Comparison of ENCODE assay signal across 9 cellular contexts in the genomic region with DNA sequence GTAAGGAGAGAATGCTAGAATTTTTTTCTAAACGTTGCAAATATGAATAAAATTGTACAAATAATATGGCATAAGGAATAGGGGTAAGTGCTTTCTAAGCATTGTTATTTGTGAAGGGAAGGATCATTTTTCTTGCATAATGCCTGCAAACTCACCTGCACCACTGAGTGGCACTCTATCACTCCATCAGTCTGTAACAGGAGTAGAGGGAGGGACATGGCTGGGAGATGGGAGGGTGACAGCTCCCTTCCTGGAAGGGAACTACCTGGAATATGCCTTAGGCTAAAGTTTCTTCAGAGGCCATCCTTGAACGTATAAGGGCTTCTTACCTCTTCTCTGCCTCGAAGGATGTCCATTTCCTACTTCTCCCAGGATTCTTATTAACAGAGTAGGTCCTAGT. TPM values are rescaled to one million over a fixed set of nuclear protein-coding genes. Genes with fewer than 3 reads are reported as not detected.
DNase-seq lines count a peak whose midpoint lies in the region; ATAC-seq and TF ChIP-seq lines count a peak whose summit lies in the region.
"Had no signal": no experiment of that assay in that cellular context is flagged by ENCODE, and none has a peak within 500 bp of the region (broad histone marks: within the 10 kb centered on the region; RNA-seq: fewer than 3 reads in every experiment).

No MANE protein-coding gene starts in this region.

- WGBS in transverse colon (ENCODE audit: low coverage in 1 of 2), 2 donors, result 30 to 58% methylated on average over 1 to 3 of the region's 3 CpGs

- intact Hi-C loops in transverse colon (cut with DNase I; ENCODE audit: low total_unique reads), result no loop called here

- POLR2A ChIA-PET in activated CD4-positive, alpha-beta memory T cell treated with anti-CD3 and anti-CD28 coated beads, Interleukin-2, amount 10 ng/mL, durations not matched to agents 7 days and 5 days (lab: Charles Lee), result no interaction called here

- H3K36me3 ChIP-seq in transverse colon, result no peaks in the 10 kb centered on the region
- no peaks in the 10 kb centered on the region for H3K36me3 ChIP-seq in effector memory CD4-positive, alpha-beta T cell (ENCODE audit: control insufficient read depth, insufficient read depth, low read length)
- H3K36me3 ChIP-seq: thoracic aorta had no signal

- H3K9me3 Mint-ChIP-seq in activated CD4-positive, alpha-beta memory T cell treated with anti-CD3 and anti-CD28 coated beads, Interleukin-2, amount 10 ng/mL, durations not matched to agents 7 days and 5 days, result no peaks in the 10 kb centered on the region

- peaks cover 25% of the 10 kb centered on the region for H3K4me1 ChIP-seq in foreskin keratinocyte
- peaks cover 0 to 33% (median 9%) of the 10 kb centered on the region in 4 donors for H3K4me1 ChIP-seq in transverse colon
- no peaks in the 10 kb centered on the region for H3K4me1 ChIP-seq in effector memory CD4-positive, alpha-beta T cell (ENCODE audit: control insufficient read depth, insufficient read depth, low read length, poor library complexity, severe bottlenecking)

- no peak for TF ChIP-seq EP300 in transverse colon (IDR thresholded peaks at IDR 0.05; ENCODE audit: low read depth)

- in situ Hi-C loops in transverse colon (cut with MboI; ENCODE audit: low pct_ligation_motif_present in 1 of 4, low pct_unique_long_range_greater_than_20kb in 1 of 4, low sequenced_read_pairs in 3 of 4), result no loop called here

- DNase-seq in NCI-H2227 (lab: John Stamatoyannopoulos, UW; ENCODE audit: unreplicated experiment) (peak; percentile 3), NCI-H2227 treated with DMSO at 0.1 percent for 48 hours (lab: John Stamatoyannopoulos, UW) (no peak), NCI-H774 (lab: John Stamatoyannopoulos, UW) (peak; percentile 56), foreskin keratinocyte (peak; percentile 40 to 71), transverse colon (peak; percentile 61)
- no peak for DNase-seq in activated CD4-positive, alpha-beta memory T cell treated with anti-CD3 and anti-CD28 coated beads, Interleukin-2, amount 10 ng/mL, durations not matched to agents 7 days and 5 days
- DNase-seq in effector memory CD4-positive, alpha-beta T cell, result no peak

- no peaks in the 10 kb centered on the region for H3K4me1 Mint-ChIP-seq in activated CD4-positive, alpha-beta memory T cell treated with anti-CD3 and anti-CD28 coated beads, Interleukin-2, amount 10 ng/mL, durations not matched to agents 7 days and 5 days

- H3K36me3 Mint-ChIP-seq in activated CD4-positive, alpha-beta memory T cell treated with anti-CD3 and anti-CD28 coated beads, Interleukin-2, amount 10 ng/mL, durations not matched to agents 7 days and 5 days (ENCODE audit: low read depth), result no peaks in the 10 kb centered on the region

- H3K4me3 Mint-ChIP-seq in activated CD4-positive, alpha-beta memory T cell treated with anti-CD3 and anti-CD28 coated beads, Interleukin-2, amount 10 ng/mL, durations not matched to agents 7 days and 5 days, result no peak overlapping the region

- H3K27me3 Mint-ChIP-seq in activated CD4-positive, alpha-beta memory T cell treated with anti-CD3 and anti-CD28 coated beads, Interleukin-2, amount 10 ng/mL, durations not matched to agents 7 days and 5 days, result no peaks in the 10 kb centered on the region

- peak; percentile 72 for ATAC-seq in foreskin keratinocyte
- no peak for ATAC-seq in GM18502 (IDR thresholded peaks at IDR 0.05; ENCODE audit: poor library complexity, unreplicated experiment)

- H3K9me3 ChIP-seq in transverse colon, result no peaks in the 10 kb centered on the region
- no peaks in the 10 kb centered on the region for H3K9me3 ChIP-seq in effector memory CD4-positive, alpha-beta T cell (ENCODE audit: control insufficient read depth, low read length)
- H3K9me3 ChIP-seq: thoracic aorta had no signal

- H3K4me3 ChIP-seq in transverse colon, result no peak overlapping the region
- H3K4me3 ChIP-seq in effector memory CD4-positive, alpha-beta T cell (ENCODE audit: insufficient read depth, low read depth, low read length, poor library complexity, severe bottlenecking), result no peak overlapping the region

- TF ChIP-seq POLR2A in transverse colon (IDR thresholded peaks at IDR 0.05), result no peak

- no peak overlapping the region for H3K27ac Mint-ChIP-seq in activated CD4-positive, alpha-beta memory T cell treated with anti-CD3 and anti-CD28 coated beads, Interleukin-2, amount 10 ng/mL, durations not matched to agents 7 days and 5 days

- CTCF ChIA-PET in activated CD4-positive, alpha-beta memory T cell treated with anti-CD3 and anti-CD28 coated beads, Interleukin-2, amount 10 ng/mL, durations not matched to agents 7 days and 5 days (lab: Charles Lee), result no interaction called here

- H3K27ac ChIP-seq in foreskin keratinocyte (no peak overlapping the region), transverse colon (no peak overlapping the region)
- H3K27ac ChIP-seq in effector memory CD4-positive, alpha-beta T cell (ENCODE audit: insufficient read depth, low read length, poor library complexity, severe bottlenecking), result no peak overlapping the region

- H3K27me3 ChIP-seq in foreskin keratinocyte (no peaks in the 10 kb centered on the region), transverse colon (no peaks in the 10 kb centered on the region)
- no peaks in the 10 kb centered on the region for H3K27me3 ChIP-seq in effector memory CD4-positive, alpha-beta T cell (replicated peaks; ENCODE audit: control insufficient read depth, insufficient read depth, low read length, poor library complexity, severe bottlenecking)

- TF ChIP-seq CTCF in foreskin keratinocyte (conservative IDR thresholded peaks at IDR 0.05) (peak; percentile 80), transverse colon (IDR thresholded peaks at IDR 0.05) (peak; percentile 22 to 58 (median 45))

RNA-seq across cellular contexts. Expression of a gene that starts 3.0 kb away (rescaled TPM):
- total RNA-seq in foreskin keratinocyte (0.28 and 0.68 TPM in 2 replicates), transverse colon (10 to 100 TPM; 10.1 to 22.7 (median 15.1) TPM)
- 0.12 TPM in 1 of 2 replicates, not detected in the other for polyA plus RNA-seq in foreskin keratinocyte
- not detected for total RNA-seq in activated CD4-positive, alpha-beta memory T cell treated with anti-CD3 and anti-CD28 coated beads, Interleukin-2, amount 10 ng/mL, durations not matched to agents 7 days and 5 days

Comparison
In these comparisons a context has a peak if more than half of its experiments do, and no peak if none do; other contexts are left out.
1. DNase-seq: peak in NCI-H2227 (single experiment), NCI-H774 (single experiment), foreskin keratinocyte (2 of 2) and transverse colon (single experiment); none in NCI-H2227 treated with DMSO at 0.1 percent for 48 hours (single experiment), activated CD4-positive, alpha-beta memory T cell treated with anti-CD3 and anti-CD28 coated beads, Interleukin-2, amount 10 ng/mL, durations not matched to agents 7 days and 5 days (single experiment) and effector memory CD4-positive, alpha-beta T cell (0 of 3).